ENCODE assay signal across 9 cellular contexts in the genomic region with DNA sequence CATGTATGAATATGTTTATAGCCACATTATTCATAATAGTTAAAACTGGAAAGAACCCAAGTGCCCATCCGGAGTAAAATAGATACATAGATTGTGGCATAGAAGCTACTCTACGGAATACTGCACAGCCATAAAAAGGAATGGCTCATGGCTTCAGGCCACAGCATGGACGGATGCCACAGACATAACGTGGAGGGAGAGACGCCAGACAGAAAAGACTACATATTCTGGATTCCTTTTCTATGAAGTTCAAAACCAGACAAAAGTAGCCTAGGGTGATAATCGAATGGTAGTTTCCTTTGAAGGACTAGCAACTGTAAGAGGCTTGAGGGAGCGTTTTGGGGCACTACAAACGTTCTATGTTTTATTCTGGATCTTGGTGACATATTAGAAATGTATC. TPM values are rescaled to one million over a fixed set of nuclear protein-coding genes. Genes with fewer than 3 reads are reported as not detected.
"Had no signal": no experiment of that assay in that cellular context is flagged by ENCODE, and none has a peak within 500 bp of the region (broad histone marks: within the 10 kb centered on the region; RNA-seq: fewer than 3 reads in every experiment).

No MANE protein-coding gene starts in this region.

- H3K4me3 Mint-ChIP-seq: GM23338, H9, HFFc6 had no signal

- H3K27ac Mint-ChIP-seq: GM23338, H9, HFFc6 had no signal

- H3K36me3 ChIP-seq: HAP-1 had no signal

- H3K4me1 ChIP-seq: HAP-1 had no signal

- ATAC-seq: GM23338, HCT116 had no signal

- DNase-seq: GOT3, H7, H9, HCEC 1CT, HFFc6 had no signal

- H3K9me3 Mint-ChIP-seq: GM23338, H9 had no signal

- H2AFZ ChIP-seq: GM23338 had no signal

- H3K9me3 ChIP-seq: HAP-1 had no signal

- H3K4me3 ChIP-seq: GM23338, HAP-1 had no signal

- H3K4me2 ChIP-seq: GM23338 had no signal

RNA-seq across cellular contexts. Expression of a gene that starts 58.9 kb away (rescaled TPM):
- total RNA-seq: H4, HFFc6 had no signal
